ENCODE assay signal across 19 cellular contexts in the genomic region with DNA sequence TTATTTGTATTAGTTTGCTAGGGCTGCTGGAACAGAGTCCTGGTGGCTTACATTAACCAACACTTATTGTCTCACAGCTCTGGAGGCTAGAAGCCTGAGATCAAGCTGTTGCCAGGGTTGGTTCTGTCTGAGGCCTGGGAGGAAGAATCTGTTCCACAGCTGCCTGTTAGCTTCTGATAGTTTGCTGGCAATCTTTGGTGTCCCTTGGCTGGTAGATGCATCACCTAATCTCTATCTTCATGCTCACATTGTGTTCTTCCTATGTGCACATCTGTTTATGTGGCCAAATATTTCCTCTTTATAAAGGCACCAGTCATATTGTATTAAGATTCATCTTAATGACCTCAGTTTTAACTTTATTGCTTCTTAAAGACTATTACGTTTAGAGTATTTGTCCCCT.
"Had no signal": no experiment of that assay in that cellular context is flagged by ENCODE, and none has a peak within 500 bp of the region (broad histone marks: within the 10 kb centered on the region; RNA-seq: fewer than 3 reads in every experiment).

No MANE protein-coding gene starts in this region.

- FAIRE-seq: endometrium, urothelium cell line had no signal

- ATAC-seq: activated naive CD8-positive, alpha-beta T cell treated with anti-CD3 and anti-CD28 coated beads, Interleukin-2, amount 50 U/mL, for 24 hours; body of pancreas; foreskin keratinocyte; left lobe of liver; right cardiac atrium; stimulated activated effector memory CD8-positive, alpha-beta T cell treated with anti-CD3 and anti-CD28 coated beads, Interleukin-12 subunit alpha, Interleukin-12 subunit beta, amount 100 ng/mL, for 72 hours had no signal

- DNase-seq: activated CD4-positive, alpha-beta memory T cell treated with anti-CD3 and anti-CD28 coated beads for 36 hours; activated CD4-positive, alpha-beta T cell treated with anti-CD3 and anti-CD28 coated beads for 48 hours; activated effector memory CD4-positive, alpha-beta T cell treated with anti-CD3 and anti-CD28 coated beads, Interleukin-2, amount 50 U/mL, for 16 hours; activated naive CD4-positive, alpha-beta T cell treated with anti-CD3 and anti-CD28 coated beads, Interleukin-2, amount 50 U/mL, for 16 hours; activated naive CD8-positive, alpha-beta T cell treated with anti-CD3 and anti-CD28 coated beads, Interleukin-2, amount 50 U/mL, for 24 hours; anterior cingulate cortex; body of pancreas; effector CD4-positive, alpha-beta T cell; foreskin keratinocyte; immature natural killer cell; naive B cell; nucleus accumbens; right cardiac atrium; stimulated activated CD4-positive, alpha-beta T cell treated with anti-CD3 and anti-CD28 coated beads, Interleukin-1b, Interleukin-23, amount 100 ng/mL, for 48 hours; stomach had no signal
